ENCODE assay signal across 8 cellular contexts in the genomic region with DNA sequence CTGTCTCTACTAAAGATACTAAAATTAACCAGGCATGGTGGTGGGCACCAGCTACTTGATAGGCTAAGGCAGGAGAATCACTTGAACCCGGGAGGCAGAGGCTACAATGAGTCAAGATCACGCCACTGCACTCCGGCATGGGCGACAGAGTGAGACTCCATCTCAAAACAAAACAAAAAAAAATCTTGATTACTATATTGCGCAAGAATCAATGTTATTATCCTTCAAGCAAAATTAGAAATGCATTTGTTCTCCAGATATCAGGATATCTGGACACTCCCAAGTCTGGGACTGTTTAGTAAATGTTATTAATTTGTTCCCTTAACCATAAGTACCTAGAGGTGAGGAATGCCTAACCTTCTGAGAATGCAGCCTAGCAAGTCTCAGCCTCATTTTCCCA.
"Had no signal": no experiment of that assay in that cellular context is flagged by ENCODE, and none has a peak within 500 bp of the region (broad histone marks: within the 10 kb centered on the region; RNA-seq: fewer than 3 reads in every experiment).

No MANE protein-coding gene starts in this region.

- H3K27ac ChIP-seq: GM23248, KMS-11 had no signal

- H3K27ac Mint-ChIP-seq: H9 had no signal

- H3K4me3 Mint-ChIP-seq: H9 had no signal

- H3K9ac ChIP-seq: GM23248, KMS-11 had no signal

- DNase-seq: GM23248, GOT3, H9, HCEC 1CT, KBM-7 had no signal

- H2AFZ ChIP-seq: GM23248 had no signal

- H3K4me2 ChIP-seq: KMS-11 had no signal

- H3K4me3 ChIP-seq: GM23248 had no signal

- H3K4me1 Mint-ChIP-seq: H9 had no signal

- FAIRE-seq: H54, HTR-8/SVneo had no signal
